Comparison of ENCODE assay signal across 13 cellular contexts in genomic region chr13:60990032-60990733, GRCh38.
DNase-seq lines count a peak whose midpoint lies in the region; ATAC-seq, FAIRE-seq and TF ChIP-seq lines count a peak whose summit lies in the region.
"Had no signal": no experiment of that assay in that cellular context is flagged by ENCODE, and none has a peak within 500 bp of the region (broad histone marks: within the 10 kb centered on the region; RNA-seq: fewer than 3 reads in every experiment).

No MANE protein-coding gene starts in this region.

- H3K9me1 ChIP-seq in keratinocyte (ENCODE audit: control insufficient read depth, extremely low read depth, insufficient read depth, low read length): no peaks in the 10 kb centered on the region

- no peaks in the 10 kb centered on the region for H3K9me3 ChIP-seq in keratinocyte (ENCODE audit: control insufficient read depth, low read depth, low read length)

- FAIRE-seq in keratinocyte (lab: Jason Lieb, UNC): no peak

- H3K79me2 ChIP-seq in keratinocyte (ENCODE audit: control insufficient read depth, insufficient read depth, low read length): no peaks in the 10 kb centered on the region

- H3K9ac ChIP-seq in keratinocyte (ENCODE audit: control insufficient read depth, extremely low read depth, insufficient read depth, low read length): no peak overlapping the region

- H3K36me3 ChIP-seq in keratinocyte (ENCODE audit: control insufficient read depth in 2 of 2, extremely low read depth in 1 of 2, insufficient read depth in 2 of 2, low read length in 2 of 2): no peaks in the 10 kb centered on the region

- DNase-seq in DMS53 (lab: John Stamatoyannopoulos, UW): peak; percentile 46
- DNase-seq in DMS53 treated with DMSO at 0.1 percent for 48 hours (lab: John Stamatoyannopoulos, UW; ENCODE audit: unreplicated experiment): no peak
- peak; percentile 26 to 49 for DNase-seq in Kasumi-1 (lab: John Stamatoyannopoulos, UW)
- DNase-seq in SW480 (ENCODE audit: low spot score): peak; percentile 9
- DNase-seq in keratinocyte (ENCODE audit: low read depth, low spot score): no peak
- DNase-seq in coronary artery (ENCODE audit: low spot score): no peak
- DNase-seq: effector CD4-positive, alpha-beta T cell; IMR-90; NCI-H446 treated with DMSO at 0.1 percent for 48 hours; substantia nigra; T-cell had no signal

- no peak overlapping the region for H3K27ac ChIP-seq in keratinocyte (ENCODE audit: control insufficient read depth, insufficient read depth, low read length)
- no peak overlapping the region for H3K27ac ChIP-seq in coronary artery

- no peaks in the 10 kb centered on the region for H3K27me3 ChIP-seq in keratinocyte (ENCODE audit: control insufficient read depth, extremely low read depth, insufficient read depth, low read length)

- H3K4me3 ChIP-seq in keratinocyte (ENCODE audit: control insufficient read depth in 2 of 3, extremely low read depth in 1 of 3, insufficient read depth in 2 of 3, low read depth in 1 of 3, low read length in 3 of 3) (no peak overlapping the region), coronary artery (no peak overlapping the region)

- TF ChIP-seq CTCF in keratinocyte (optimal IDR thresholded peaks at IDR 0.05 in 1 of 3, IDR thresholded peaks at IDR 0.05 in 1 of 3, conservative IDR thresholded peaks at IDR 0.05 in 1 of 3; ENCODE audit: extremely low read depth in 1 of 3, insufficient read depth in 2 of 3, low read length in 3 of 3) (peak; percentile 48 to 82 (median 61)), coronary artery (IDR thresholded peaks at IDR 0.05) (no peak)

- H3K4me2 ChIP-seq in keratinocyte (ENCODE audit: control insufficient read depth, extremely low read depth, insufficient read depth, low read depth, low read length): no peak overlapping the region

- no peaks in the 10 kb centered on the region for H3K4me1 ChIP-seq in keratinocyte (ENCODE audit: control insufficient read depth, extremely low read depth, insufficient read depth, low read length)

- H4K20me1 ChIP-seq in keratinocyte (ENCODE audit: control insufficient read depth, extremely low read depth, insufficient read depth, low read length): no peaks in the 10 kb centered on the region

- H2AFZ ChIP-seq in keratinocyte (ENCODE audit: control insufficient read depth, low read length): no peak overlapping the region

- ATAC-seq in HG03108 (IDR thresholded peaks at IDR 0.05; ENCODE audit: unreplicated experiment) (no peak), GM19351 (IDR thresholded peaks at IDR 0.05; ENCODE audit: unreplicated experiment) (no peak)
- ATAC-seq: T-cell had no signal

- dilution Hi-C loops in keratinocyte (cut with MboI; ENCODE audit: extremely low pct_ligation_motif_present, low sequenced_read_pairs): no loop called here

Comparison
In these comparisons a context has a peak if more than half of its experiments do, and no peak if none do; other contexts are left out.
1. DNase-seq: peak in DMS53 (single experiment), Kasumi-1 (2 of 2) and SW480 (single experiment); none in DMS53 treated with DMSO at 0.1 percent for 48 hours (single experiment), keratinocyte (single experiment) and coronary artery (single experiment).